In genomic region chr15:98649621-98649995, GRCh38 we compare ENCODE assay signal across 2 cellular contexts.
TF ChIP-seq lines count a peak whose summit lies in the region.

No MANE protein-coding gene starts in this region.

TF ChIP-seq in GM23338, 12 proteins besides CTCF, POLR2A, EP300 and RAD21 (continued from another document):
- TF ChIP-seq REST (IDR thresholded peaks at IDR 0.05; ENCODE audit: unreplicated experiment) = no peak
- TF ChIP-seq ETS1 (IDR thresholded peaks at IDR 0.05) = no peak
- no peak for TF ChIP-seq ZNF114 (CRISPR knock-in tag; IDR thresholded peaks at IDR 0.05)
- TF ChIP-seq EZH2 (IDR thresholded peaks at IDR 0.05; ENCODE audit: low read depth, unreplicated experiment) = no peak

TF ChIP-seq in GM12878, 131 proteins besides CTCF, POLR2A, EP300 and RAD21 (continued from another document):
- TF ChIP-seq ZBTB4 (CRISPR knock-in tag; IDR thresholded peaks at IDR 0.05) = no peak
- TF ChIP-seq HCFC1 (IDR thresholded peaks at IDR 0.05; ENCODE audit: low read length) = no peak
- no peak for TF ChIP-seq TCF3 (IDR thresholded peaks at IDR 0.05; ENCODE audit: borderline replicate concordance, insufficient read depth, low read depth, low read length)
- TF ChIP-seq ZNF207 (IDR thresholded peaks at IDR 0.05; ENCODE audit: borderline replicate concordance) = no peak
